ENCODE assay signal across 15 cellular contexts in the genomic region with DNA sequence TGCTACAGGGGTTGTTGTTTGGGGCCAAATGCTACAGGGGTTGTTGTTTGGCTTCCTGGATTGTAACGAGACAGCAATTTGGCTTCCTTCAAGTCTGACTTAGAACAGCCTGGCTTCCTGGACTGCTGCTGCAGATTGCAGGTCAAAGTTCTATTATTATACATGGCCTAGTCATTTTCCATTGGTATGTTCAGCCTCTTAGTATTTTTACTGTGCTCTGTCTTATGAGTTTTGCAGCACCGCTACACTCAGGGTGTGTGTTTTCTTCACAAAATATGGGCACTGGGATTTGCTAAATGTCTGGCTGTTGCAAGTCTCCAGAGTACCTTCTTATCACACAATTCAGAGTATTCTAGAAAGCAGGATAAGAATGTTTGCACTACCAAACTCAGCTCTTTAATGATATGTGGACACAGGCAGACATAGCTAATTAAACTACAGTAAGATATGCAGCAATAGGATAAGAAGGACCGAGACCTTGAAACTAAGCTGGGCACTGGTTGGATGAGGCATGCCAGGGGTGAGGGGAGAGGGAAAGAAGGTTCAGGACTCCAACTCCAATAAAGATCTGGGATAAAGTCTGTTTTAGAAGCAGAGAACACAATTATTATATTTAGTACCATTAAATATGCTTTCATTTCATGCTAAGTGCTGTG.
DNase-seq lines count a peak whose midpoint lies in the region; ATAC-seq, FAIRE-seq and TF ChIP-seq lines count a peak whose summit lies in the region.
"Had no signal": no experiment of that assay in that cellular context is flagged by ENCODE, and none has a peak within 500 bp of the region (broad histone marks: within the 10 kb centered on the region; RNA-seq: fewer than 3 reads in every experiment).

No MANE protein-coding gene starts in this region.

- ATAC-seq in GM18870 (IDR thresholded peaks at IDR 0.05; ENCODE audit: unreplicated experiment) = no peak

- H3K36me3 ChIP-seq in mesodermal cell (ENCODE audit: control insufficient read depth, insufficient read depth, low read length) (no peaks in the 10 kb centered on the region), small intestine (ENCODE audit: control insufficient read depth in 2 of 2, insufficient read depth in 2 of 2, low read length in 2 of 2) (no peaks in the 10 kb centered on the region)

- peaks cover 3% of the 10 kb centered on the region for H3K9me3 Mint-ChIP-seq in activated T-helper 1 cell treated with anti-CD3 and anti-CD28 coated beads, Interleukin-12 subunit alpha, Interleukin-12 subunit beta, Interleukin-2, Interleukin-4 antibody, amounts not matched to agents 30 ng/mL and 10 ng/mL and 1 ng/mL, durations not matched to agents 14 hours and 24 hours and 36 hours
- H3K9me3 Mint-ChIP-seq: activated CD4-positive, alpha-beta memory T cell treated with anti-CD3 and anti-CD28 coated beads for 36 hours had no signal

- H3K4me1 ChIP-seq in mesodermal cell (ENCODE audit: control insufficient read depth, insufficient read depth, low read length, poor library complexity, severe bottlenecking) (no peaks in the 10 kb centered on the region), small intestine (ENCODE audit: control insufficient read depth in 2 of 2, insufficient read depth in 1 of 2, low read depth in 1 of 2, low read length in 1 of 2) (peaks cover 0 to 5% of the 10 kb centered on the region in 2 donors)

- H3K27ac Mint-ChIP-seq in activated T-helper 1 cell treated with anti-CD3 and anti-CD28 coated beads, Interleukin-12 subunit alpha, Interleukin-12 subunit beta, Interleukin-2, Interleukin-4 antibody, amounts not matched to agents 30 ng/mL and 10 ng/mL and 1 ng/mL, durations not matched to agents 14 hours and 24 hours and 36 hours = peak overlapping the region; percentile 69
- H3K27ac Mint-ChIP-seq: activated CD4-positive, alpha-beta memory T cell treated with anti-CD3 and anti-CD28 coated beads for 36 hours; activated T-helper 2 cell treated with anti-CD3 and anti-CD28 coated beads, Interferon-gamma antibody, Interleukin-2, Interleukin-4, amounts not matched to agents 10 μg/mL and 5 μg/mL and 100 μg/mL, durations not matched to agents 14 hours and 24 hours and 36 hours had no signal

- H3K4me3 ChIP-seq in fibroblast of mammary gland (ENCODE audit: control insufficient read depth, low read depth, low read length) (no peak overlapping the region), mesodermal cell (ENCODE audit: extremely low read depth, insufficient read depth, low read length, poor library complexity, severe bottlenecking) (no peak overlapping the region), small intestine (ENCODE audit: low read depth in 1 of 2, low read length in 2 of 2) (no peak overlapping the region)

- H3K36me3 Mint-ChIP-seq in activated T-helper 1 cell treated with anti-CD3 and anti-CD28 coated beads, Interleukin-12 subunit alpha, Interleukin-12 subunit beta, Interleukin-2, Interleukin-4 antibody, amounts not matched to agents 30 ng/mL and 10 ng/mL and 1 ng/mL, durations not matched to agents 14 hours and 24 hours and 36 hours (ENCODE audit: low read depth) = no peaks in the 10 kb centered on the region
- H3K36me3 Mint-ChIP-seq: activated CD4-positive, alpha-beta memory T cell treated with anti-CD3 and anti-CD28 coated beads for 36 hours had no signal

- H3K9me3 ChIP-seq in mesodermal cell (ENCODE audit: control insufficient read depth, low read length) (no peaks in the 10 kb centered on the region), small intestine (ENCODE audit: control insufficient read depth, low read depth) (no peaks in the 10 kb centered on the region)

- H3K4me3 Mint-ChIP-seq in activated T-helper 1 cell treated with anti-CD3 and anti-CD28 coated beads, Interleukin-12 subunit alpha, Interleukin-12 subunit beta, Interleukin-2, Interleukin-4 antibody, amounts not matched to agents 30 ng/mL and 10 ng/mL and 1 ng/mL, durations not matched to agents 14 hours and 24 hours and 36 hours = no peak overlapping the region
- H3K4me3 Mint-ChIP-seq: activated CD4-positive, alpha-beta memory T cell treated with anti-CD3 and anti-CD28 coated beads for 36 hours had no signal

- no peak for FAIRE-seq in small intestine (lab: Jason Lieb, UNC)
- FAIRE-seq: GM18507, TTC549 had no signal

- peak overlapping the region; percentile 24 for H3K27ac ChIP-seq in mesodermal cell (ENCODE audit: low read depth, low read length, severe bottlenecking)
- H3K27ac ChIP-seq in small intestine (ENCODE audit: low read depth in 1 of 2, low read length in 1 of 2) = peak overlapping the region; percentile 68 to 78

- no peak for TF ChIP-seq POLR2A in erythroblast (IDR thresholded peaks at IDR 0.05; ENCODE audit: low read length)

- no peaks in the 10 kb centered on the region for H3K4me1 Mint-ChIP-seq in activated T-helper 1 cell treated with anti-CD3 and anti-CD28 coated beads, Interleukin-12 subunit alpha, Interleukin-12 subunit beta, Interleukin-2, Interleukin-4 antibody, amounts not matched to agents 30 ng/mL and 10 ng/mL and 1 ng/mL, durations not matched to agents 14 hours and 24 hours and 36 hours (ENCODE audit: low read depth)

- no peak for DNase-seq in activated T-helper 1 cell treated with anti-CD3 and anti-CD28 coated beads, Interleukin-12 subunit alpha, Interleukin-12 subunit beta, Interleukin-2, Interleukin-4 antibody, amounts not matched to agents 30 ng/mL and 10 ng/mL and 1 ng/mL, durations not matched to agents 14 hours and 24 hours and 36 hours (ENCODE audit: low spot score)
- DNase-seq in fibroblast of mammary gland (ENCODE audit: low read depth) = peak; percentile 32
- DNase-seq in small intestine = peak; percentile 87
- no peak for DNase-seq in SKM-1 treated with dmso at 0.1 percent for 144 hours (lab: John Stamatoyannopoulos, UW; ENCODE audit: unreplicated experiment)
- no peak for DNase-seq in erythroblast (lab: John Stamatoyannopoulos, UW)
- DNase-seq in activated CD8-positive, alpha-beta memory T cell treated with anti-CD3 and anti-CD28 coated beads, Interleukin-2, amount 50 U/mL, for 48 hours = no peak
- DNase-seq: activated CD4-positive, alpha-beta memory T cell treated with anti-CD3 and anti-CD28 coated beads for 36 hours; effector CD8-positive, alpha-beta T cell; foreskin melanocyte; stimulated activated CD4-positive, alpha-beta T cell treated with anti-CD3 and anti-CD28 coated beads, Interleukin-4, amount 100 ng/mL, for 24 hours had no signal

- WGBS in mesodermal cell (ENCODE audit: insufficient coverage in 2 of 2), 2 experiments = 86 to 100% methylated on average over 1 of the region's 3 CpGs
- 17 to 45% (median 28%) methylated on average over 3 of the region's 3 CpGs for WGBS in small intestine, 3 donors

- H3K27me3 Mint-ChIP-seq in activated T-helper 1 cell treated with anti-CD3 and anti-CD28 coated beads, Interleukin-12 subunit alpha, Interleukin-12 subunit beta, Interleukin-2, Interleukin-4 antibody, amounts not matched to agents 30 ng/mL and 10 ng/mL and 1 ng/mL, durations not matched to agents 14 hours and 24 hours and 36 hours (ENCODE audit: insufficient read depth) = no peaks in the 10 kb centered on the region
- H3K27me3 Mint-ChIP-seq: activated CD4-positive, alpha-beta memory T cell treated with anti-CD3 and anti-CD28 coated beads for 36 hours had no signal

- no peaks in the 10 kb centered on the region for H3K27me3 ChIP-seq in small intestine (ENCODE audit: control insufficient read depth in 2 of 2, insufficient read depth in 2 of 2, low read length in 2 of 2)

- TF ChIP-seq CTCF in fibroblast of mammary gland (conservative IDR thresholded peaks at IDR 0.05; ENCODE audit: control insufficient read depth, insufficient read depth, low read depth, low read length) = no peak

- intact Hi-C loops in activated T-helper 1 cell treated with anti-CD3 and anti-CD28 coated beads, Interleukin-12 subunit alpha, Interleukin-12 subunit beta, Interleukin-2, Interleukin-4 antibody, amounts not matched to agents 30 ng/mL and 10 ng/mL and 1 ng/mL, durations not matched to agents 14 hours and 24 hours and 36 hours (cut with micrococcal nuclease) = no loop called here

Comparison
In these comparisons a context has a peak if more than half of its experiments do, and no peak if none do; other contexts are left out.
1. DNase-seq: peak in fibroblast of mammary gland (single experiment) and small intestine (single experiment); none in activated T-helper 1 cell treated with anti-CD3 and anti-CD28 coated beads, Interleukin-12 subunit alpha, Interleukin-12 subunit beta, Interleukin-2, Interleukin-4 antibody, amounts not matched to agents 30 ng/mL and 10 ng/mL and 1 ng/mL, durations not matched to agents 14 hours and 24 hours and 36 hours (single experiment), SKM-1 treated with dmso at 0.1 percent for 144 hours (single experiment), erythroblast (0 of 2) and activated CD8-positive, alpha-beta memory T cell treated with anti-CD3 and anti-CD28 coated beads, Interleukin-2, amount 50 U/mL, for 48 hours (single experiment).